ENCODE assay signal across 9 cellular contexts in the genomic region with DNA sequence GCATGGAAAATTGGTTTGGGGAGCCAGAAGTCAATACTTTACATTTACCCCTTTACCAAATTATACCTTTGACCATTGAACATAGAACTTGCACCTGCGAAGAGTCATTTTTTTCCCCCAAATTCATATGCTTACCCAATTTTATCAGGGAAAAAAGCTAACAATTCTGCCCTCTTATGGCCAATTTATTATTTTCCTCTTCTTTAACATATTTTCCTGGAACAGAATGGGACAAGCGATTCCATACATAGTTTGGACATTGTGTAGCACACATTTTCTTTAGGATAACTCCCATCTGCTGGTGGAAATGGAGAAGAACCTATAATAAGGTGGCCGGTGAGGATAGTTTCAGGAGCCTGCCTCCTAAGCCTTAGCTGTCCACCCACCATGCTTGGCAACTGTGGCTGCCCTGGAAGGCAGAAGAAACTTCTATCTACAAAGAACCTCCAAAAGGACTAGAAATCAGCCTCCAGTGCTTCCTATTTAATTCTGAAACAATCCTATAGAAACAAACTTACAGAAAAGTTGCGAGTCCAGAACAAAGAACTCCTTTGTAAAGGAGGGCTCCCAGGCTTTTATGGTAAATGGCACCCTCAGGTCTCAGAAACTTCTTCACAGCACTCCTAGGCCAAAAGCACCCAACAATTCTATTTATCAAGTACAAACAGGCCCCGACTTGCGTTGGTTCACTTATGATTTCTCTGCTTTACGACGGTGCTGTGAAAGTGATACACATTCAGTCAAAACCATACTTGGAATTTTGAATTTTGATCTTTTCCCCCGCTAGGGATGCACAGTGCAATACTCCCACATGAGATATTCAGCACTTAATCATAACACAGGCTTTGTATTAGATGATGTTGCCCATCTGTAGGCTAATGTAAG.
DNase-seq lines count a peak whose midpoint lies in the region; ATAC-seq and TF ChIP-seq lines count a peak whose summit lies in the region.
"Had no signal": no experiment of that assay in that cellular context is flagged by ENCODE, and none has a peak within 500 bp of the region (broad histone marks: within the 10 kb centered on the region; RNA-seq: fewer than 3 reads in every experiment).

No MANE protein-coding gene starts in this region.

- no peak for DNase-seq in AG10803 (ENCODE audit: low read depth)
- no peak for DNase-seq in HFF-Myc (ENCODE audit: extremely low read depth, low read depth)
- no peak for DNase-seq in WERI-Rb-1
- DNase-seq in kidney glomerular epithelial cell (lab: John Stamatoyannopoulos, UW) = peak; percentile 1
- no peak for DNase-seq in stimulated activated CD4-positive, alpha-beta T cell treated with anti-CD3 and anti-CD28 coated beads, Interleukin-12 subunit alpha, Interleukin-12 subunit beta, amount 100 ng/mL, for 4 hours
- no peak for DNase-seq in effector CD4-positive, alpha-beta T cell
- no peak for DNase-seq in effector memory CD4-positive, alpha-beta T cell
- DNase-seq: activated B cell treated with CpG ODN at 0.5 μM for 24 hours had no signal

- H3K27me3 ChIP-seq in WERI-Rb-1 (ENCODE audit: insufficient read depth, low read depth, severe bottlenecking) = no peaks in the 10 kb centered on the region
- H3K27me3 ChIP-seq in effector memory CD4-positive, alpha-beta T cell (replicated peaks; ENCODE audit: control insufficient read depth, insufficient read depth, low read length, poor library complexity, severe bottlenecking) = no peaks in the 10 kb centered on the region

- no peaks in the 10 kb centered on the region for H3K36me3 ChIP-seq in WERI-Rb-1
- no peaks in the 10 kb centered on the region for H3K36me3 ChIP-seq in effector memory CD4-positive, alpha-beta T cell (ENCODE audit: control insufficient read depth, insufficient read depth, low read length)

- ATAC-seq in HG03520 (IDR thresholded peaks at IDR 0.05; ENCODE audit: unreplicated experiment) = no peak

- TF ChIP-seq CTCF in AG10803 (conservative IDR thresholded peaks at IDR 0.05; ENCODE audit: low read length) = peak; percentile 44
- peak; percentile 9 for TF ChIP-seq CTCF in HFF-Myc (IDR thresholded peaks at IDR 0.05; ENCODE audit: low read depth, low read length, missing control alignments)
- 0 out of 2 replicates have a peak, but pooled peaks have one; percentile 3 for TF ChIP-seq CTCF in WERI-Rb-1 (IDR thresholded peaks at IDR 0.05; ENCODE audit: low read depth, low read length)

- H3K4me3 ChIP-seq in AG10803 (ENCODE audit: low read length) (no peak overlapping the region), HFF-Myc (replicated peaks; ENCODE audit: low read depth, low read length) (no peak overlapping the region), WERI-Rb-1 (ENCODE audit: low read depth, low read length) (no peak overlapping the region)
- H3K4me3 ChIP-seq in effector memory CD4-positive, alpha-beta T cell (ENCODE audit: insufficient read depth, low read depth, low read length, poor library complexity, severe bottlenecking) = no peak overlapping the region

- H3K9me3 ChIP-seq in WERI-Rb-1 (ENCODE audit: severe bottlenecking) = no peaks in the 10 kb centered on the region
- no peaks in the 10 kb centered on the region for H3K9me3 ChIP-seq in effector memory CD4-positive, alpha-beta T cell (ENCODE audit: control insufficient read depth, low read length)

- H3K4me1 ChIP-seq in effector memory CD4-positive, alpha-beta T cell (ENCODE audit: control insufficient read depth, insufficient read depth, low read length, poor library complexity, severe bottlenecking) = no peaks in the 10 kb centered on the region

- H3K27ac ChIP-seq in WERI-Rb-1 = no peak overlapping the region
- H3K27ac ChIP-seq in effector memory CD4-positive, alpha-beta T cell (ENCODE audit: insufficient read depth, low read length, poor library complexity, severe bottlenecking) = no peak overlapping the region
